Comparison of ENCODE assay signal across 10 cellular contexts in the genomic region with DNA sequence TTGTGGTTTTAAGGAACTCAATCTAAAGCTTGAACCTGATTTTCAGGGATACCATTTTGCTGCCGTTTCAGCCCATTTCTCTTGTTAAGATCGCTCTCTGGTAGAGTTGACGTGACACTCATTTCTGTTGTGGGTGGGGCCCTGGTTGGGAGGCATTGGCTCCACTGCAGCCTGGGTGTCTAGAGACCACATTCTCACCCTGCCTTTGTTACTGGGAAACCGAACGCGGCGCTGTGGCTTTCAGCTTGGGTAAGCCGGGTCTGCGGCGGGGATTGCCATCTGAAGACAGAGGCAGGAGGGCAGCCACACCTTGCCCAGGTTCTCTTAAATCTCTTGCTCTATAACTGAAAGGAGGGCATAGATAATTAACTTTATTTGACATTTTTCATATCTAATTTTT. TPM values are rescaled to one million over a fixed set of nuclear protein-coding genes. Genes with fewer than 3 reads are reported as not detected.
A peak's percentile ranks its signal among the peaks of the same experiment; 100 is the strongest.
DNase-seq lines count a peak whose midpoint lies in the region; ATAC-seq and TF ChIP-seq lines count a peak whose summit lies in the region.
"Had no signal": no experiment of that assay in that cellular context is flagged by ENCODE, and none has a peak within 500 bp of the region (broad histone marks: within the 10 kb centered on the region; RNA-seq: fewer than 3 reads in every experiment).

No MANE protein-coding gene starts in this region.

- H3K4me3 ChIP-seq in breast epithelium (peak overlapping the region in 2 of 3 donors; percentile 52 to 63), mammary epithelial cell (replicated peaks in 1 of 3; ENCODE audit: insufficient read depth in 1 of 3, low read depth in 2 of 3, low read length in 3 of 3) (no peak overlapping the region), upper lobe of right lung (peak overlapping the region; percentile 41)

- H3K27me3 ChIP-seq in breast epithelium (no peaks in the 10 kb centered on the region), mammary epithelial cell (ENCODE audit: insufficient read depth, low read length) (no peaks in the 10 kb centered on the region), upper lobe of right lung (no peaks in the 10 kb centered on the region)

- TF ChIP-seq CTCF in breast epithelium (IDR thresholded peaks at IDR 0.05) = no peak
- TF ChIP-seq CTCF in mammary epithelial cell (conservative IDR thresholded peaks at IDR 0.05 in 1 of 2, IDR thresholded peaks at IDR 0.05 in 1 of 2; ENCODE audit: extremely low read depth in 1 of 2, insufficient read depth in 1 of 2, low read depth in 1 of 2, low read length in 2 of 2) = no peak
- no peak for TF ChIP-seq CTCF in upper lobe of right lung (IDR thresholded peaks at IDR 0.05)

- intact Hi-C loops in breast epithelium (cut with DNase I; ENCODE audit: low total_unique reads) = no loop called here
- intact Hi-C loops in mammary epithelial cell (cut with micrococcal nuclease) = no loop called here
- intact Hi-C loops in upper lobe of right lung (cut with DNase I) = no loop called here

- BruUV-seq in mammary epithelial cell (replicated peaks; lab: Mats Ljungman, UMichigan) = no TSS peak

- WGBS in mammary epithelial cell (ENCODE audit: low coverage, missing lambda C conversion rate) = 97% methylated on average over 10 of the region's 10 CpGs

- CTCF ChIA-PET in mammary epithelial cell (lab: Charles Lee; ENCODE audit: low non-redundant PET) = no interaction called here

- dilution Hi-C loops in mammary epithelial cell (cut with HindIII; ENCODE audit: low sequenced_read_pairs) = no loop called here

- ATAC-seq in HG03280 (IDR thresholded peaks at IDR 0.05; ENCODE audit: unreplicated experiment) (peak; percentile 68), upper lobe of right lung (peak; percentile 71), HG03139 (IDR thresholded peaks at IDR 0.05; ENCODE audit: unreplicated experiment) (no peak)

- no peaks in the 10 kb centered on the region for H3K9me3 ChIP-seq in breast epithelium
- H3K9me3 ChIP-seq in mammary epithelial cell (replicated peaks; ENCODE audit: insufficient read depth, low read length) = no peaks in the 10 kb centered on the region
- H3K9me3 ChIP-seq in upper lobe of right lung = no peaks in the 10 kb centered on the region

- DNase-seq in breast epithelium (ENCODE audit: low spot score in 2 of 2) = peak in 1 of 2 donors; percentile 57
- DNase-seq in mammary epithelial cell = no peak
- peak; percentile 15 for DNase-seq in central memory CD4-positive, alpha-beta T cell
- peak; percentile 79 for DNase-seq in upper lobe of right lung
- DNase-seq in activated CD4-positive, CD25-positive, alpha-beta regulatory T cell (lab: John Stamatoyannopoulos, UW) = no peak
- no peak for DNase-seq in SKM-1 (lab: John Stamatoyannopoulos, UW; ENCODE audit: unreplicated experiment)
- DNase-seq: activated naive CD4-positive, alpha-beta T cell treated with anti-CD3 and anti-CD28 coated beads, Interleukin-2, amount 50 U/mL, for 16 hours; HCEC 1CT had no signal

- no peak overlapping the region for H3K4me2 ChIP-seq in mammary epithelial cell (ENCODE audit: insufficient read depth, low read depth, low read length)

- no peak overlapping the region for H2AFZ ChIP-seq in mammary epithelial cell (ENCODE audit: low read depth, low read length)

- no peaks in the 10 kb centered on the region for H3K36me3 ChIP-seq in breast epithelium
- H3K36me3 ChIP-seq in mammary epithelial cell (ENCODE audit: insufficient read depth, low read length) = no peaks in the 10 kb centered on the region
- no peaks in the 10 kb centered on the region for H3K36me3 ChIP-seq in upper lobe of right lung

- in situ Hi-C loops in mammary epithelial cell (cut with MboI; ENCODE audit: low sequenced_read_pairs in 2 of 2) = no loop called here

- TF ChIP-seq POLR2A in breast epithelium (IDR thresholded peaks at IDR 0.05) = no peak

- H3K79me2 ChIP-seq in mammary epithelial cell (ENCODE audit: insufficient read depth, low read length) = peaks cover 40% of the 10 kb centered on the region

- H3K9ac ChIP-seq in mammary epithelial cell (ENCODE audit: insufficient read depth, low read length) = no peak overlapping the region

- no peaks in the 10 kb centered on the region for H3K4me1 ChIP-seq in breast epithelium
- H3K4me1 ChIP-seq in mammary epithelial cell (ENCODE audit: insufficient read depth, low read length) = peaks cover 47% of the 10 kb centered on the region
- no peaks in the 10 kb centered on the region for H3K4me1 ChIP-seq in upper lobe of right lung

- H3K27ac ChIP-seq in breast epithelium (peak overlapping the region; percentile 85 to 94), mammary epithelial cell (ENCODE audit: insufficient read depth, low read depth, low read length) (no peak overlapping the region), upper lobe of right lung (peak overlapping the region; percentile 80)

- no peaks in the 10 kb centered on the region for H4K20me1 ChIP-seq in mammary epithelial cell (ENCODE audit: insufficient read depth, low read length)

RNA-seq across cellular contexts. Expression of gene EHF, which starts 3.2 kb away (rescaled TPM):
- total RNA-seq in breast epithelium = 100 to 1,000 TPM in 2 of 3 donors, under 1 TPM in 1; 0.16 to 392 (median 132) TPM
- 10 to 100 TPM in 1 of 2 donors, 1 to 10 TPM in 1; 9.7 to 41.9 TPM for total RNA-seq in mammary epithelial cell
- 6.4 TPM for polyA plus RNA-seq in mammary epithelial cell
- polyA minus RNA-seq in mammary epithelial cell = 5.1 TPM
- 36.4 TPM for total RNA-seq in upper lobe of right lung

Comparison
In these comparisons a context has a peak if more than half of its experiments do, and no peak if none do; other contexts are left out.
1. H3K4me3 ChIP-seq: peak in breast epithelium (2 of 3) and upper lobe of right lung (single experiment); none in mammary epithelial cell (0 of 3).
2. DNase-seq: peak in central memory CD4-positive, alpha-beta T cell (single experiment) and upper lobe of right lung (single experiment); none in mammary epithelial cell (single experiment), activated CD4-positive, CD25-positive, alpha-beta regulatory T cell (0 of 4) and SKM-1 (single experiment).